Comparison of ENCODE assay signal across 15 cellular contexts in the genomic region with DNA sequence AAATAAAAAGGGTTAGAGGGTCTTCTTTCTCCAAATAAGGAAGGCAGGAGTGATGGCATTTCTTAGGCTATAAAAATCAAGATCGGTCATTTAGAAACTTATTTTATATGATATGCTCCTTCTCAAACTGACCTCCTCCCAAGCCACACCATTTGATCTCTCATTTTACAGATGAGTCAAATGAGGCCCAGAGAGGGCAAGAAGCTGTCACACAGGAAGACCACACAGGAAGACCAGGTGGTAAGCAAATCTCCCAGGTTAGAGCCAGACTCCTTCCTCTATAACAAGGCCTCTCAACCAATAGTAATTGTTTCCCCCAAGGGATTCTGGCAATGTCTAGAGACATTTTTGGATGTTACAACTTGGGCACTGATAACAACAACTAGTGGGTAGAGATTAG. TPM values are rescaled to one million over a fixed set of nuclear protein-coding genes. Genes with fewer than 3 reads are reported as not detected.
DNase-seq lines count a peak whose midpoint lies in the region; ATAC-seq lines count a peak whose summit lies in the region.
"Had no signal": no experiment of that assay in that cellular context is flagged by ENCODE, and none has a peak within 500 bp of the region (broad histone marks: within the 10 kb centered on the region; RNA-seq: fewer than 3 reads in every experiment).

No MANE protein-coding gene starts in this region.

- POLR2A ChIA-PET in activated CD4-positive, alpha-beta memory T cell treated with anti-CD3 and anti-CD28 coated beads for 36 hours (lab: Charles Lee), result interaction anchor here (0.5 to 1.1 kb wide), 2 partner anchors 11 to 37 kb away, joined by 3 read pairs; no protein-coding TSS in a partner anchor

- intact Hi-C loops in activated CD4-positive, alpha-beta memory T cell treated with anti-CD3 and anti-CD28 coated beads for 36 hours (cut with micrococcal nuclease), result no loop called here

- H3K36me3 Mint-ChIP-seq in activated T-cell treated with anti-CD3 and anti-CD28 coated beads, Interleukin-2, amount 50 U/mL, for 72 hours (ENCODE audit: insufficient read depth in 2 of 2), result peaks cover 12 to 30% of the 10 kb centered on the region in 2 donors
- peaks cover 70% of the 10 kb centered on the region for H3K36me3 Mint-ChIP-seq in activated CD4-positive, alpha-beta memory T cell treated with anti-CD3 and anti-CD28 coated beads for 36 hours
- peaks cover 54% of the 10 kb centered on the region for H3K36me3 Mint-ChIP-seq in stimulated activated memory B cell treated with anti-CD40 and anti-IgM and Interleukin-4, amounts not matched to agents 10 μg/mL and 1 μg/mL and 100 μg/mL, for 72 hours
- H3K36me3 Mint-ChIP-seq in activated naive CD4-positive, alpha-beta T cell treated with anti-CD3 and anti-CD28 coated beads, Interleukin-2, amount 10 ng/mL, durations not matched to agents 7 days and 5 days, result peaks cover 67% of the 10 kb centered on the region

- peak; percentile 88 to 93 for ATAC-seq in activated T-cell treated with anti-CD3 and anti-CD28 coated beads, Interleukin-2, amount 50 U/mL, for 72 hours (replicated peaks in 1 of 2)
- ATAC-seq in HG02623 (IDR thresholded peaks at IDR 0.05; ENCODE audit: unreplicated experiment), result peak; percentile 40
- ATAC-seq in stimulated activated memory B cell treated with anti-CD40 and anti-IgM and Interleukin-4, amounts not matched to agents 10 μg/mL and 1 μg/mL and 100 μg/mL, for 72 hours, result peak; percentile 67
- no peak for ATAC-seq in GM18511 (IDR thresholded peaks at IDR 0.05; ENCODE audit: unreplicated experiment)
- no peak for ATAC-seq in GM21723 (IDR thresholded peaks at IDR 0.05; ENCODE audit: unreplicated experiment)
- ATAC-seq: esophagus mucosa, Panc1, right lobe of liver had no signal

- peak overlapping the region; percentile 22 to 69 for H3K4me3 Mint-ChIP-seq in activated T-cell treated with anti-CD3 and anti-CD28 coated beads, Interleukin-2, amount 50 U/mL, for 72 hours
- H3K4me3 Mint-ChIP-seq in activated CD4-positive, alpha-beta memory T cell treated with anti-CD3 and anti-CD28 coated beads for 36 hours, result no peak overlapping the region
- H3K4me3 Mint-ChIP-seq in stimulated activated memory B cell treated with anti-CD40 and anti-IgM and Interleukin-4, amounts not matched to agents 10 μg/mL and 1 μg/mL and 100 μg/mL, for 72 hours, result no peak overlapping the region
- H3K4me3 Mint-ChIP-seq in activated naive CD4-positive, alpha-beta T cell treated with anti-CD3 and anti-CD28 coated beads, Interleukin-2, amount 10 ng/mL, durations not matched to agents 7 days and 5 days, result no peak overlapping the region

- H3K27ac Mint-ChIP-seq in activated T-cell treated with anti-CD3 and anti-CD28 coated beads, Interleukin-2, amount 50 U/mL, for 72 hours, result peak overlapping the region; percentile 50
- H3K27ac Mint-ChIP-seq in activated CD4-positive, alpha-beta memory T cell treated with anti-CD3 and anti-CD28 coated beads for 36 hours, result peak overlapping the region; percentile 34
- peak overlapping the region; percentile 60 for H3K27ac Mint-ChIP-seq in stimulated activated memory B cell treated with anti-CD40 and anti-IgM and Interleukin-4, amounts not matched to agents 10 μg/mL and 1 μg/mL and 100 μg/mL, for 72 hours
- no peak overlapping the region for H3K27ac Mint-ChIP-seq in activated naive CD4-positive, alpha-beta T cell treated with anti-CD3 and anti-CD28 coated beads, Interleukin-2, amount 10 ng/mL, durations not matched to agents 7 days and 5 days

- H3K4me1 Mint-ChIP-seq in activated T-cell treated with anti-CD3 and anti-CD28 coated beads, Interleukin-2, amount 50 U/mL, for 72 hours (ENCODE audit: low read depth), result peaks cover 66% of the 10 kb centered on the region
- H3K4me1 Mint-ChIP-seq in activated CD4-positive, alpha-beta memory T cell treated with anti-CD3 and anti-CD28 coated beads for 36 hours (ENCODE audit: low read depth), result peaks cover 68% of the 10 kb centered on the region
- H3K4me1 Mint-ChIP-seq in stimulated activated memory B cell treated with anti-CD40 and anti-IgM and Interleukin-4, amounts not matched to agents 10 μg/mL and 1 μg/mL and 100 μg/mL, for 72 hours, result peaks cover 72% of the 10 kb centered on the region
- H3K4me1 Mint-ChIP-seq in activated naive CD4-positive, alpha-beta T cell treated with anti-CD3 and anti-CD28 coated beads, Interleukin-2, amount 10 ng/mL, durations not matched to agents 7 days and 5 days, result peaks cover 49% of the 10 kb centered on the region

- DNase-seq in activated T-cell treated with anti-CD3 and anti-CD28 coated beads, Interleukin-2, amount 50 U/mL, for 72 hours, result peak; percentile 40 to 50
- DNase-seq in activated T-cell treated with anti-CD3 and anti-CD28 coated beads for 4 hours, result no peak
- DNase-seq in activated CD4-positive, alpha-beta memory T cell treated with anti-CD3 and anti-CD28 coated beads for 36 hours, result peak; percentile 37
- DNase-seq in activated naive CD4-positive, alpha-beta T cell treated with anti-CD3 and anti-CD28 coated beads, Interleukin-2, amount 10 ng/mL, durations not matched to agents 7 days and 5 days, result no peak
- DNase-seq: ACHN, EL, NCI-H2171 treated with DMSO at 0.1 percent for 48 hours, right lobe of liver, T-helper 9 cell had no signal

- no peaks in the 10 kb centered on the region for H3K27me3 Mint-ChIP-seq in activated T-cell treated with anti-CD3 and anti-CD28 coated beads, Interleukin-2, amount 50 U/mL, for 72 hours (ENCODE audit: low read depth)
- H3K27me3 Mint-ChIP-seq in activated CD4-positive, alpha-beta memory T cell treated with anti-CD3 and anti-CD28 coated beads for 36 hours, result no peaks in the 10 kb centered on the region
- no peaks in the 10 kb centered on the region for H3K27me3 Mint-ChIP-seq in stimulated activated memory B cell treated with anti-CD40 and anti-IgM and Interleukin-4, amounts not matched to agents 10 μg/mL and 1 μg/mL and 100 μg/mL, for 72 hours
- no peaks in the 10 kb centered on the region for H3K27me3 Mint-ChIP-seq in activated naive CD4-positive, alpha-beta T cell treated with anti-CD3 and anti-CD28 coated beads, Interleukin-2, amount 10 ng/mL, durations not matched to agents 7 days and 5 days

- CTCF ChIA-PET in activated CD4-positive, alpha-beta memory T cell treated with anti-CD3 and anti-CD28 coated beads for 36 hours (lab: Charles Lee), result interaction anchor here (1.4 kb wide), 1 partner anchor 606 kb away, joined by 3 read pairs; no protein-coding TSS in a partner anchor
- CTCF ChIA-PET in activated naive CD4-positive, alpha-beta T cell treated with anti-CD3 and anti-CD28 coated beads, Interleukin-2, amount 10 ng/mL, durations not matched to agents 7 days and 5 days (lab: Charles Lee), result no interaction called here

- H3K9me3 Mint-ChIP-seq in activated T-cell treated with anti-CD3 and anti-CD28 coated beads, Interleukin-2, amount 50 U/mL, for 72 hours, result no peaks in the 10 kb centered on the region
- H3K9me3 Mint-ChIP-seq in activated CD4-positive, alpha-beta memory T cell treated with anti-CD3 and anti-CD28 coated beads for 36 hours, result no peaks in the 10 kb centered on the region
- no peaks in the 10 kb centered on the region for H3K9me3 Mint-ChIP-seq in stimulated activated memory B cell treated with anti-CD40 and anti-IgM and Interleukin-4, amounts not matched to agents 10 μg/mL and 1 μg/mL and 100 μg/mL, for 72 hours
- H3K9me3 Mint-ChIP-seq in activated naive CD4-positive, alpha-beta T cell treated with anti-CD3 and anti-CD28 coated beads, Interleukin-2, amount 10 ng/mL, durations not matched to agents 7 days and 5 days, result no peaks in the 10 kb centered on the region

RNA-seq across cellular contexts. Expression of a gene that starts 13.8 kb away (rescaled TPM):
- 100 to 1,000 TPM in 1 of 2 donors, 10 to 100 TPM in 1; 84.6 to 112 TPM for total RNA-seq in activated T-cell treated with anti-CD3 and anti-CD28 coated beads, Interleukin-2, amount 50 U/mL, for 72 hours
- total RNA-seq in activated CD4-positive, alpha-beta memory T cell treated with anti-CD3 and anti-CD28 coated beads for 36 hours, result 10 to 100 TPM; 85.4 to 95.1 TPM

Comparison
In these comparisons a context has a peak if more than half of its experiments do, and no peak if none do; other contexts are left out.
1. DNase-seq: peak in activated T-cell treated with anti-CD3 and anti-CD28 coated beads, Interleukin-2, amount 50 U/mL, for 72 hours (2 of 2) and activated CD4-positive, alpha-beta memory T cell treated with anti-CD3 and anti-CD28 coated beads for 36 hours (single experiment); none in activated T-cell treated with anti-CD3 and anti-CD28 coated beads for 4 hours (single experiment) and activated naive CD4-positive, alpha-beta T cell treated with anti-CD3 and anti-CD28 coated beads, Interleukin-2, amount 10 ng/mL, durations not matched to agents 7 days and 5 days (single experiment).
2. ATAC-seq: peak in activated T-cell treated with anti-CD3 and anti-CD28 coated beads, Interleukin-2, amount 50 U/mL, for 72 hours (2 of 2), HG02623 (single experiment) and stimulated activated memory B cell treated with anti-CD40 and anti-IgM and Interleukin-4, amounts not matched to agents 10 μg/mL and 1 μg/mL and 100 μg/mL, for 72 hours (single experiment); none in GM18511 (single experiment) and GM21723 (single experiment).
3. H3K4me3 Mint-ChIP-seq: peak in activated T-cell treated with anti-CD3 and anti-CD28 coated beads, Interleukin-2, amount 50 U/mL, for 72 hours (2 of 2); none in activated CD4-positive, alpha-beta memory T cell treated with anti-CD3 and anti-CD28 coated beads for 36 hours (single experiment), stimulated activated memory B cell treated with anti-CD40 and anti-IgM and Interleukin-4, amounts not matched to agents 10 μg/mL and 1 μg/mL and 100 μg/mL, for 72 hours (single experiment) and activated naive CD4-positive, alpha-beta T cell treated with anti-CD3 and anti-CD28 coated beads, Interleukin-2, amount 10 ng/mL, durations not matched to agents 7 days and 5 days (single experiment).